8 cellular contexts compared by ENCODE assay signal in genomic region chr22:32411388-32411787, GRCh38. TPM values are rescaled to one million over a fixed set of nuclear protein-coding genes. Genes with fewer than 3 reads are reported as not detected.
A peak's percentile ranks its signal among the peaks of the same experiment; 100 is the strongest.
DNase-seq lines count a peak whose midpoint lies in the region; ATAC-seq, FAIRE-seq and TF ChIP-seq lines count a peak whose summit lies in the region.

No MANE protein-coding gene starts in this region.

- H3K27me3 ChIP-seq in body of pancreas (no peaks in the 10 kb centered on the region), liver (ENCODE audit: control insufficient read depth in 4 of 4, insufficient read depth in 4 of 4, low read length in 3 of 4) (no peaks in the 10 kb centered on the region), thoracic aorta (replicated peaks; ENCODE audit: insufficient read depth) (no peaks in the 10 kb centered on the region)

- TF ChIP-seq RAD21 in liver (IDR thresholded peaks at IDR 0.05): no peak

- ATAC-seq in body of pancreas (peak; percentile 41), thoracic aorta (ENCODE audit: insufficient number of reproducible peaks, low FRiP score, low read depth) (no peak)

- peak overlapping the region; percentile 90 for H3K9ac ChIP-seq in liver (ENCODE audit: low read depth in 1 of 2, low read length in 2 of 2)

- no peaks in the 10 kb centered on the region for H3K9me3 ChIP-seq in body of pancreas
- H3K9me3 ChIP-seq in liver (ENCODE audit: control insufficient read depth in 4 of 4, low read length in 3 of 4): no peaks in the 10 kb centered on the region
- H3K9me3 ChIP-seq in thoracic aorta: no peaks in the 10 kb centered on the region

- FAIRE-seq in GM19239 (lab: Jason Lieb, UNC): peak; percentile 48

- no peak for DNase-seq in GM19239 (ENCODE audit: insufficient read length, low spot score)
- peak; percentile 48 for DNase-seq in M059J (ENCODE audit: low read depth)
- no peak for DNase-seq in body of pancreas
- DNase-seq in thoracic aorta (ENCODE audit: low spot score): no peak
- DNase-seq in foreskin melanocyte: no peak
- DNase-seq in mucosa of gallbladder (ENCODE audit: low spot score): no peak
- no peak for DNase-seq in NCI-H748 (lab: John Stamatoyannopoulos, UW; ENCODE audit: unreplicated experiment)

- intact Hi-C loops in body of pancreas (cut with DNase I): no loop called here

- H3K36me3 ChIP-seq in body of pancreas (replicated peaks in 1 of 2; ENCODE audit: insufficient read depth in 1 of 2, low read depth in 2 of 2) (peaks cover 5 to 8% of the 10 kb centered on the region in 2 donors), liver (ENCODE audit: control insufficient read depth in 4 of 4, insufficient read depth in 3 of 4, low read depth in 1 of 4, low read length in 3 of 4) (peaks cover 0 to 18% (median 15%) of the 10 kb centered on the region in 4 donors), thoracic aorta (peaks cover 4% of the 10 kb centered on the region)

- H3K4me3 ChIP-seq in body of pancreas: peak overlapping the region; percentile 77 to 97
- peak overlapping the region; percentile 81 to 90 (median 89) for H3K4me3 ChIP-seq in liver (ENCODE audit: low read depth in 1 of 3, low read length in 3 of 3)
- peak overlapping the region; percentile 83 for H3K4me3 ChIP-seq in thoracic aorta

- 1 to 2% methylated on average over 8 to 11 of the region's 11 CpGs for WGBS in body of pancreas, 2 donors
- WGBS in liver: 1% methylated on average over 11 of the region's 11 CpGs

- H3K4me1 ChIP-seq in body of pancreas (peaks cover 23% of the 10 kb centered on the region), liver (ENCODE audit: control insufficient read depth in 4 of 4, insufficient read depth in 4 of 4, low read length in 3 of 4) (peaks cover 6 to 39% (median 20%) of the 10 kb centered on the region in 4 donors), thoracic aorta (ENCODE audit: control insufficient read depth in 1 of 2, low read depth in 2 of 2) (peaks cover 15% of the 10 kb centered on the region in 2 donors)

- H3K27ac ChIP-seq in body of pancreas (peak overlapping the region; percentile 21 to 83 (median 60)), liver (ENCODE audit: low read depth in 1 of 2, low read length in 2 of 2) (peak overlapping the region; percentile 79 to 88), thoracic aorta (peak overlapping the region in 1 of 2 donors; percentile 51)

- TF ChIP-seq POLR2A in body of pancreas (IDR thresholded peaks at IDR 0.05): no peak

- TF ChIP-seq CTCF in body of pancreas (IDR thresholded peaks at IDR 0.05): no peak
- no peak for TF ChIP-seq CTCF in liver (IDR thresholded peaks at IDR 0.05; ENCODE audit: low read depth, low read length, missing input control)
- TF ChIP-seq CTCF in thoracic aorta (IDR thresholded peaks at IDR 0.05): no peak

TF ChIP-seq in liver, 16 proteins besides CTCF, POLR2A, EP300 and RAD21:
- TF ChIP-seq JUND (IDR thresholded peaks at IDR 0.05): peak in 1 of 2 donors; percentile 37
- TF ChIP-seq YY1 (IDR thresholded peaks at IDR 0.05): no peak

RNA-seq across cellular contexts. Expression of gene RTCB, which starts 0.7 kb away (rescaled TPM):
- total RNA-seq in M059J (2014; rRNA removed; shearing (Covaris generic)): 86.3 and 93.2 TPM in 2 replicates
- total RNA-seq in body of pancreas (10 to 100 TPM; 50.6 to 64.3 TPM), liver (10 to 100 TPM; 41.6 to 76.7 TPM), thoracic aorta (10 to 100 TPM; 55.4 to 99.5 TPM), mucosa of gallbladder (62.8 TPM)
- polyA plus RNA-seq in liver: 10 to 100 TPM; 36.7 to 51.0 TPM

RNA-seq across cellular contexts. Expression of gene BPIFC, which starts 52.9 kb away (rescaled TPM):
- total RNA-seq in M059J (2014; rRNA removed; shearing (Covaris generic)): not detected in 2 replicates
- total RNA-seq in body of pancreas (not detected), liver (not detected), thoracic aorta (not detected), mucosa of gallbladder (not detected)
- not detected for polyA plus RNA-seq in liver

RNA-seq across cellular contexts. Expression of gene RFPL3, which starts 53.7 kb away (rescaled TPM):
- total RNA-seq in M059J (2014; rRNA removed; shearing (Covaris generic)): not detected in 2 replicates
- not detected for total RNA-seq in body of pancreas
- not detected for total RNA-seq in liver
- not detected for polyA plus RNA-seq in liver
- not detected for total RNA-seq in thoracic aorta
- total RNA-seq in mucosa of gallbladder: not detected
